9 cellular contexts compared by ENCODE assay signal in the genomic region with DNA sequence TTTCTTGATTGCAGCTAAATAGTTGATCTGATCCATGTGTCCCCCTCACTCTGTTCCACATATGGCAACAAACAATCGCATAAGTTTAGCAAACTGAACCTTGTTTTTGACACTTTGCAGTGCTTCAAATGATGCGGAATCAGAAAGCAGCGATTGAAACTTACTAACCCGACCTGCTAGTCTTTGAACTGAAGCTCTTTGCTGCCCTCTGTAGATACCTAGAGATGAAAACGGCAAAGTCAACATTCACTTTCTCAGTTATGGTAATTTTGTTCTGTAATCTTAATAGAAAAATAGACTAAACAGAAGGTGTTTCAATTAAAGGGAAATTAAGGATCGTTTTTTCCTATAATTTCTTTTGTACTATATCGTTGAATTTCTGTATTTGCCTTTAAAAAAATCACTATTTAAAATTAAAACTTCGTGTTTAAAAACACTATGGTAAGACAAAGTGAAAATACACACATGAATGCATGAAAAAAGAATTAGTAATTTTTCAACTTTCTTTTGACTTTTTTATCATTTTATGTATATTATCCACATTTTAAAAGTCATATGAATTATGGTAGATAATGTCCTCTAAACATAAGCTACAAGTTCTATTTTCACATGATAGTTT.
A peak's percentile ranks its signal among the peaks of the same experiment; 100 is the strongest.
DNase-seq lines count a peak whose midpoint lies in the region; FAIRE-seq and TF ChIP-seq lines count a peak whose summit lies in the region.
"Had no signal": no experiment of that assay in that cellular context is flagged by ENCODE, and none has a peak within 500 bp of the region (broad histone marks: within the 10 kb centered on the region; RNA-seq: fewer than 3 reads in every experiment).

No MANE protein-coding gene starts in this region.

- H3K4me3 ChIP-seq in OCI-LY3 (ENCODE audit: low read length) (no peak overlapping the region), endodermal cell (ENCODE audit: low read length) (no peak overlapping the region)

- H3K36me3 ChIP-seq in OCI-LY3 (replicated peaks; ENCODE audit: low read depth, low read length) (no peaks in the 10 kb centered on the region), endodermal cell (ENCODE audit: control insufficient read depth, insufficient read depth, low read length) (no peaks in the 10 kb centered on the region)

- H3K9me3 ChIP-seq in OCI-LY3 (ENCODE audit: insufficient read depth, low read length): no peaks in the 10 kb centered on the region
- peaks cover 8% of the 10 kb centered on the region for H3K9me3 ChIP-seq in endodermal cell (ENCODE audit: control insufficient read depth, low read length)

- TF ChIP-seq CTCF in GM10266 (IDR thresholded peaks at IDR 0.05; ENCODE audit: control insufficient read depth, insufficient read depth, low read depth, missing control alignments) (peak; percentile 46), OCI-LY3 (IDR thresholded peaks at IDR 0.05; ENCODE audit: low read depth, low read length) (peak; percentile 71), endodermal cell (conservative IDR thresholded peaks at IDR 0.05) (peak; percentile 82), nephron (IDR thresholded peaks at IDR 0.05; ENCODE audit: unreplicated experiment in 3 of 3) (peak; percentile 65 to 74 (median 69))

- WGBS in endodermal cell (ENCODE audit: insufficient coverage in 1 of 2, insufficient read length in 1 of 2), 2 experiments: 26 to 38% methylated on average over 3 to 5 of the region's 8 CpGs

- no peak overlapping the region for H2AFZ ChIP-seq in OCI-LY3 (ENCODE audit: low read depth, low read length)

- no peak for DNase-seq in GM10266 (ENCODE audit: extremely low spot score)
- peak; percentile 3 for DNase-seq in HuH-7.5 (ENCODE audit: low spot score)
- DNase-seq in endodermal cell: no peak
- DNase-seq in islet precursor cell: no peak
- DNase-seq in activated CD4-positive, alpha-beta memory T cell treated with anti-CD3 and anti-CD28 coated beads, Interleukin-2, amount 10 ng/mL, durations not matched to agents 7 days and 5 days: no peak
- DNase-seq in GM19239 (ENCODE audit: insufficient read length, low spot score): no peak
- DNase-seq: right cardiac atrium had no signal

- H3K27ac ChIP-seq in OCI-LY3 (ENCODE audit: low read length) (no peak overlapping the region), endodermal cell (ENCODE audit: low read depth, low read length) (no peak overlapping the region)

- H3K4me1 ChIP-seq in OCI-LY3 (ENCODE audit: low read length) (no peaks in the 10 kb centered on the region), endodermal cell (ENCODE audit: control insufficient read depth, insufficient read depth, low read length) (no peaks in the 10 kb centered on the region)

- no peak for FAIRE-seq in GM19239 (lab: Jason Lieb, UNC)

- H3K4me3 Mint-ChIP-seq in endodermal cell (no peak overlapping the region), nephron (no peak overlapping the region)
- no peak overlapping the region for H3K4me3 Mint-ChIP-seq in activated CD4-positive, alpha-beta memory T cell treated with anti-CD3 and anti-CD28 coated beads, Interleukin-2, amount 10 ng/mL, durations not matched to agents 7 days and 5 days

- POLR2A ChIA-PET in activated CD4-positive, alpha-beta memory T cell treated with anti-CD3 and anti-CD28 coated beads, Interleukin-2, amount 10 ng/mL, durations not matched to agents 7 days and 5 days (lab: Charles Lee): no interaction called here

- H3K36me3 Mint-ChIP-seq in endodermal cell (ENCODE audit: low read depth) (peaks cover 2% of the 10 kb centered on the region), nephron (ENCODE audit: low read depth) (peaks cover 10% of the 10 kb centered on the region)
- no peaks in the 10 kb centered on the region for H3K36me3 Mint-ChIP-seq in activated CD4-positive, alpha-beta memory T cell treated with anti-CD3 and anti-CD28 coated beads, Interleukin-2, amount 10 ng/mL, durations not matched to agents 7 days and 5 days (ENCODE audit: low read depth)

- H4K20me1 ChIP-seq in OCI-LY3 (ENCODE audit: insufficient read depth, low read length): no peaks in the 10 kb centered on the region

- no peaks in the 10 kb centered on the region for H3K27me3 ChIP-seq in OCI-LY3 (ENCODE audit: low read depth, low read length)
- no peaks in the 10 kb centered on the region for H3K27me3 ChIP-seq in endodermal cell (ENCODE audit: control insufficient read depth, insufficient read depth, low read length, poor library complexity, severe bottlenecking)

- H3K9ac ChIP-seq in OCI-LY3 (ENCODE audit: low read length) (no peak overlapping the region), endodermal cell (ENCODE audit: extremely low read depth, low read length, poor library complexity, severe bottlenecking) (no peak overlapping the region)

- peak overlapping the region; percentile 60 for H3K4me2 ChIP-seq in OCI-LY3 (ENCODE audit: low read length)

- H3K4me1 Mint-ChIP-seq in endodermal cell: no peaks in the 10 kb centered on the region
- no peaks in the 10 kb centered on the region for H3K4me1 Mint-ChIP-seq in nephron
- no peaks in the 10 kb centered on the region for H3K4me1 Mint-ChIP-seq in activated CD4-positive, alpha-beta memory T cell treated with anti-CD3 and anti-CD28 coated beads, Interleukin-2, amount 10 ng/mL, durations not matched to agents 7 days and 5 days

- H3K27me3 Mint-ChIP-seq in endodermal cell (ENCODE audit: insufficient read depth) (peaks cover 2% of the 10 kb centered on the region), nephron (ENCODE audit: low read depth) (no peaks in the 10 kb centered on the region)
- H3K27me3 Mint-ChIP-seq in activated CD4-positive, alpha-beta memory T cell treated with anti-CD3 and anti-CD28 coated beads, Interleukin-2, amount 10 ng/mL, durations not matched to agents 7 days and 5 days: no peaks in the 10 kb centered on the region

- CTCF ChIA-PET in activated CD4-positive, alpha-beta memory T cell treated with anti-CD3 and anti-CD28 coated beads, Interleukin-2, amount 10 ng/mL, durations not matched to agents 7 days and 5 days (lab: Charles Lee): no interaction called here

- H3K79me2 ChIP-seq in OCI-LY3 (ENCODE audit: low read length): no peaks in the 10 kb centered on the region

- H3K27ac Mint-ChIP-seq in endodermal cell (no peak overlapping the region), nephron (peak overlapping the region in 2 of 3 experiments; percentile 6 to 12)
- H3K27ac Mint-ChIP-seq in activated CD4-positive, alpha-beta memory T cell treated with anti-CD3 and anti-CD28 coated beads, Interleukin-2, amount 10 ng/mL, durations not matched to agents 7 days and 5 days: no peak overlapping the region

- H3K9me3 Mint-ChIP-seq in endodermal cell: peaks cover 20% of the 10 kb centered on the region
- peaks cover 13% of the 10 kb centered on the region for H3K9me3 Mint-ChIP-seq in nephron
- H3K9me3 Mint-ChIP-seq in activated CD4-positive, alpha-beta memory T cell treated with anti-CD3 and anti-CD28 coated beads, Interleukin-2, amount 10 ng/mL, durations not matched to agents 7 days and 5 days: peaks cover 3% of the 10 kb centered on the region

Comparison
In these comparisons a context has a peak if more than half of its experiments do, and no peak if none do; other contexts are left out.
1. H3K27ac Mint-ChIP-seq: peak in nephron (2 of 3); none in endodermal cell (single experiment) and activated CD4-positive, alpha-beta memory T cell treated with anti-CD3 and anti-CD28 coated beads, Interleukin-2, amount 10 ng/mL, durations not matched to agents 7 days and 5 days (single experiment).
2. Peak in every context shown above with its lines, with median percentiles within 50 percentile points of each other: CTCF ChIP-seq.